In the genomic region with DNA sequence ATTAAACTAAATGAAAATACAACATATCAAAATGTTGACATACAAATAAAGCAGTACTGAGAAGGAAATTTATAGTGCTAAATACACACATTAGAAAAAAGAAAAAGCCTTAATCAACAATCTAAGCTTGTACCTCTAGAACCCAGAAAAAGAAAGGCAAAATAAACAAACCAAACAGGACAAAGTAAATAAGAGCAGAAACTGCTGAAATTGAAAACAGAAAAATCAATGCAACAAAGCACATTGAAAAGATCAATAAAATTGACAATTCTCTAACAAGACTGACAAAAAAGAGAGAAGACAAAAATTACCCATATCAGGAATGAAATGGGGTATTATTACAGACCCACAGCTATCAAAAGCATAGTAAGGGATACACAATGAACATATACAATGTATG, we compare ENCODE assay signal across 22 cellular contexts. TPM values are rescaled to one million over a fixed set of nuclear protein-coding genes. Genes with fewer than 3 reads are reported as not detected.
DNase-seq lines count a peak whose midpoint lies in the region; ATAC-seq and TF ChIP-seq lines count a peak whose summit lies in the region.
"Had no signal": no experiment of that assay in that cellular context is flagged by ENCODE, and none has a peak within 500 bp of the region (broad histone marks: within the 10 kb centered on the region; RNA-seq: fewer than 3 reads in every experiment).

No MANE protein-coding gene starts in this region.

- H3K36me3 ChIP-seq in GM23338 (ENCODE audit: insufficient read depth), result peaks cover 6% of the 10 kb centered on the region; the same call in 1 of the 2 replicates

- H3F3A ChIP-seq in GM23338 (replicated peaks; ENCODE audit: low read depth), result no peaks in the 10 kb centered on the region

- intact Hi-C loops in activated CD8-positive, alpha-beta T cell treated with anti-CD3 and anti-CD28 coated beads for 36 hours (cut with micrococcal nuclease), result no loop called here

- CTCF ChIA-PET in activated CD8-positive, alpha-beta T cell treated with anti-CD3 and anti-CD28 coated beads for 36 hours (lab: Charles Lee), result interaction anchor here (1.5 kb wide), 1 partner anchor 35 kb away, joined by 5 read pairs; no protein-coding TSS in a partner anchor
- CTCF ChIA-PET in activated CD8-positive, alpha-beta T cell treated with anti-CD3 and anti-CD28 coated beads, Interleukin-2, amount 10 ng/mL, durations not matched to agents 7 days and 5 days (lab: Charles Lee), result interaction anchor here (1.1 to 1.6 kb wide), 2 partner anchors 35 to 38 kb away, joined by 3 to 6 read pairs; a partner anchor contains a TSS

- H3K9me3 Mint-ChIP-seq in activated CD8-positive, alpha-beta T cell treated with anti-CD3 and anti-CD28 coated beads for 36 hours, result no peaks in the 10 kb centered on the region
- H3K9me3 Mint-ChIP-seq in activated CD8-positive, alpha-beta T cell treated with anti-CD3 and anti-CD28 coated beads, Interleukin-2, amount 10 ng/mL, durations not matched to agents 7 days and 5 days (ENCODE audit: insufficient read depth), result no peaks in the 10 kb centered on the region
- no peaks in the 10 kb centered on the region for H3K9me3 Mint-ChIP-seq in GM23338
- no peaks in the 10 kb centered on the region for H3K9me3 Mint-ChIP-seq in activated naive CD8-positive, alpha-beta T cell treated with anti-CD3 and anti-CD28 coated beads for 36 hours
- H3K9me3 Mint-ChIP-seq in natural killer cell treated with Interleukin-12 subunit alpha and Interleukin-12 subunit beta and Interleukin-15 and Interleukin-18, amount 100 ng/mL, for 72 hours, result no peaks in the 10 kb centered on the region

- H3K27ac ChIP-seq in GM23338 (ENCODE audit: low read depth), result no peak overlapping the region
- H3K27ac ChIP-seq: C4-2B, dorsolateral prefrontal cortex, hepatocyte had no signal

- no peak overlapping the region for H3K4me2 ChIP-seq in GM23338
- H3K4me2 ChIP-seq: hepatocyte had no signal

- H3K27ac Mint-ChIP-seq in activated CD8-positive, alpha-beta T cell treated with anti-CD3 and anti-CD28 coated beads for 36 hours, result peak overlapping the region; percentile 80
- no peak overlapping the region for H3K27ac Mint-ChIP-seq in activated CD8-positive, alpha-beta T cell treated with anti-CD3 and anti-CD28 coated beads, Interleukin-2, amount 10 ng/mL, durations not matched to agents 7 days and 5 days
- peak overlapping the region; percentile 3 for H3K27ac Mint-ChIP-seq in GM23338
- H3K27ac Mint-ChIP-seq in activated naive CD8-positive, alpha-beta T cell treated with anti-CD3 and anti-CD28 coated beads for 36 hours, result peak overlapping the region; percentile 91
- peak overlapping the region; percentile 50 to 82 for H3K27ac Mint-ChIP-seq in natural killer cell treated with Interleukin-12 subunit alpha and Interleukin-12 subunit beta and Interleukin-15 and Interleukin-18, amount 100 ng/mL, for 72 hours

- no peak overlapping the region for H2AFZ ChIP-seq in GM23338
- H2AFZ ChIP-seq: hepatocyte had no signal

- no peak for DNase-seq in activated CD8-positive, alpha-beta T cell treated with anti-CD3 and anti-CD28 coated beads for 36 hours
- no peak for DNase-seq in activated CD8-positive, alpha-beta T cell treated with anti-CD3 and anti-CD28 coated beads, Interleukin-2, amount 10 ng/mL, durations not matched to agents 7 days and 5 days
- DNase-seq in GM23338 (ENCODE audit: low spot score) (no peak), DMS 273 (lab: John Stamatoyannopoulos, UW; ENCODE audit: unreplicated experiment) (no peak)
- DNase-seq in activated naive CD8-positive, alpha-beta T cell treated with anti-CD3 and anti-CD28 coated beads for 36 hours, result no peak
- no peak for DNase-seq in natural killer cell treated with Interleukin-12 subunit alpha and Interleukin-12 subunit beta and Interleukin-15 and Interleukin-18, amount 100 ng/mL, for 72 hours (ENCODE audit: low spot score)
- no peak for DNase-seq in stimulated activated CD4-positive, alpha-beta T cell treated with anti-CD3 and anti-CD28 coated beads, Interleukin-12 subunit alpha, Interleukin-12 subunit beta, amount 100 ng/mL, for 4 hours
- DNase-seq: activated effector memory CD4-positive, alpha-beta T cell treated with Interleukin-2 at 50 U/mL for 16 hours; anterior cingulate cortex; caudate nucleus; dorsolateral prefrontal cortex; foreskin fibroblast; IMR-90; left ventricle myocardium superior; NCI-H1436 treated with DMSO at 0.1 percent for 48 hours; NCI-H526; stimulated activated CD4-positive, alpha-beta T cell treated with anti-CD3 and anti-CD28 coated beads, Interleukin-4, amount 100 ng/mL, for 4 hours had no signal

- POLR2A ChIA-PET in activated CD8-positive, alpha-beta T cell treated with anti-CD3 and anti-CD28 coated beads for 36 hours (lab: Charles Lee), result no interaction called here
- POLR2A ChIA-PET in activated CD8-positive, alpha-beta T cell treated with anti-CD3 and anti-CD28 coated beads, Interleukin-2, amount 10 ng/mL, durations not matched to agents 7 days and 5 days (lab: Charles Lee), result interaction anchor here (0.6 to 1.3 kb wide), 2 partner anchors 21 to 779 kb away, joined by 3 read pairs; a partner anchor contains a TSS

- TF ChIP-seq CTCF in activated CD8-positive, alpha-beta T cell treated with anti-CD3 and anti-CD28 coated beads for 36 hours (IDR thresholded peaks at IDR 0.05), result no peak
- TF ChIP-seq CTCF in GM23338 (conservative IDR thresholded peaks at IDR 0.05; ENCODE audit: low read depth in 2 of 2), result no peak

- peaks cover 66% of the 10 kb centered on the region for H3K36me3 Mint-ChIP-seq in activated CD8-positive, alpha-beta T cell treated with anti-CD3 and anti-CD28 coated beads for 36 hours (ENCODE audit: low read depth)
- H3K36me3 Mint-ChIP-seq in activated CD8-positive, alpha-beta T cell treated with anti-CD3 and anti-CD28 coated beads, Interleukin-2, amount 10 ng/mL, durations not matched to agents 7 days and 5 days (ENCODE audit: low read depth), result peaks cover 56% of the 10 kb centered on the region
- H3K36me3 Mint-ChIP-seq in GM23338 (ENCODE audit: low read depth), result peaks cover 43% of the 10 kb centered on the region
- peaks cover 75% of the 10 kb centered on the region for H3K36me3 Mint-ChIP-seq in activated naive CD8-positive, alpha-beta T cell treated with anti-CD3 and anti-CD28 coated beads for 36 hours
- H3K36me3 Mint-ChIP-seq in natural killer cell treated with Interleukin-12 subunit alpha and Interleukin-12 subunit beta and Interleukin-15 and Interleukin-18, amount 100 ng/mL, for 72 hours, result peaks cover 11% of the 10 kb centered on the region

- no peak overlapping the region for H3K4me3 Mint-ChIP-seq in activated CD8-positive, alpha-beta T cell treated with anti-CD3 and anti-CD28 coated beads for 36 hours
- no peak overlapping the region for H3K4me3 Mint-ChIP-seq in activated CD8-positive, alpha-beta T cell treated with anti-CD3 and anti-CD28 coated beads, Interleukin-2, amount 10 ng/mL, durations not matched to agents 7 days and 5 days
- no peak overlapping the region for H3K4me3 Mint-ChIP-seq in GM23338
- no peak overlapping the region for H3K4me3 Mint-ChIP-seq in activated naive CD8-positive, alpha-beta T cell treated with anti-CD3 and anti-CD28 coated beads for 36 hours
- H3K4me3 Mint-ChIP-seq in natural killer cell treated with Interleukin-12 subunit alpha and Interleukin-12 subunit beta and Interleukin-15 and Interleukin-18, amount 100 ng/mL, for 72 hours, result no peak overlapping the region

- peaks cover 30% of the 10 kb centered on the region for H4K20me1 ChIP-seq in GM23338 (replicated peaks; ENCODE audit: insufficient read depth)

- H3K9me2 ChIP-seq in GM23338 (ENCODE audit: insufficient read depth), result no peaks in the 10 kb centered on the region

- no peak overlapping the region for H3K4me3 ChIP-seq in GM23338
- H3K4me3 ChIP-seq: dorsolateral prefrontal cortex, GM12878, hepatocyte had no signal

- no peaks in the 10 kb centered on the region for H3K4me1 ChIP-seq in GM23338 (ENCODE audit: insufficient read depth)

- H3K27me3 ChIP-seq in GM23338 (ENCODE audit: insufficient read depth), result no peaks in the 10 kb centered on the region
- H3K27me3 ChIP-seq: dorsolateral prefrontal cortex, hepatocyte had no signal

- no peaks in the 10 kb centered on the region for H3K27me3 Mint-ChIP-seq in activated CD8-positive, alpha-beta T cell treated with anti-CD3 and anti-CD28 coated beads for 36 hours
- no peaks in the 10 kb centered on the region for H3K27me3 Mint-ChIP-seq in activated CD8-positive, alpha-beta T cell treated with anti-CD3 and anti-CD28 coated beads, Interleukin-2, amount 10 ng/mL, durations not matched to agents 7 days and 5 days (ENCODE audit: low read depth)
- H3K27me3 Mint-ChIP-seq in GM23338 (ENCODE audit: insufficient read depth, low read depth, poor library complexity), result no peaks in the 10 kb centered on the region
- no peaks in the 10 kb centered on the region for H3K27me3 Mint-ChIP-seq in activated naive CD8-positive, alpha-beta T cell treated with anti-CD3 and anti-CD28 coated beads for 36 hours
- no peaks in the 10 kb centered on the region for H3K27me3 Mint-ChIP-seq in natural killer cell treated with Interleukin-12 subunit alpha and Interleukin-12 subunit beta and Interleukin-15 and Interleukin-18, amount 100 ng/mL, for 72 hours

- H3K4me1 Mint-ChIP-seq in activated CD8-positive, alpha-beta T cell treated with anti-CD3 and anti-CD28 coated beads for 36 hours (ENCODE audit: low read depth), result peaks cover 52% of the 10 kb centered on the region
- peaks cover 45% of the 10 kb centered on the region for H3K4me1 Mint-ChIP-seq in activated CD8-positive, alpha-beta T cell treated with anti-CD3 and anti-CD28 coated beads, Interleukin-2, amount 10 ng/mL, durations not matched to agents 7 days and 5 days (ENCODE audit: low read depth)
- peaks cover 16% of the 10 kb centered on the region for H3K4me1 Mint-ChIP-seq in GM23338
- H3K4me1 Mint-ChIP-seq in activated naive CD8-positive, alpha-beta T cell treated with anti-CD3 and anti-CD28 coated beads for 36 hours, result peaks cover 53% of the 10 kb centered on the region
- peaks cover 32 to 50% of the 10 kb centered on the region in 2 donors for H3K4me1 Mint-ChIP-seq in natural killer cell treated with Interleukin-12 subunit alpha and Interleukin-12 subunit beta and Interleukin-15 and Interleukin-18, amount 100 ng/mL, for 72 hours (ENCODE audit: low read depth in 2 of 2)

- no peak for ATAC-seq in activated CD8-positive, alpha-beta T cell treated with anti-CD3 and anti-CD28 coated beads for 36 hours
- ATAC-seq in activated CD8-positive, alpha-beta T cell treated with anti-CD3 and anti-CD28 coated beads, Interleukin-2, amount 10 ng/mL, durations not matched to agents 7 days and 5 days, result no peak
- ATAC-seq in GM23338 (no peak), GM18858 (IDR thresholded peaks at IDR 0.05; ENCODE audit: unreplicated experiment) (no peak)
- ATAC-seq in natural killer cell treated with Interleukin-12 subunit alpha and Interleukin-12 subunit beta and Interleukin-15 and Interleukin-18, amount 100 ng/mL, for 72 hours, result no peak
- ATAC-seq: left ventricle myocardium superior, Right ventricle myocardium inferior had no signal

- peaks cover 91% of the 10 kb centered on the region for H3K79me2 ChIP-seq in GM23338 (replicated peaks; ENCODE audit: insufficient read depth)

RNA-seq across cellular contexts. Expression of a gene that starts 21.0 kb away (rescaled TPM):
- total RNA-seq in activated CD8-positive, alpha-beta T cell treated with anti-CD3 and anti-CD28 coated beads for 36 hours, result 10 to 100 TPM; 83.4 to 90.6 TPM
- total RNA-seq in activated CD8-positive, alpha-beta T cell treated with anti-CD3 and anti-CD28 coated beads, Interleukin-2, amount 10 ng/mL, durations not matched to agents 7 days and 5 days, result 10 to 100 TPM; 31.3 to 34.0 TPM
- 175 and 189 TPM in 2 replicates for total RNA-seq in GM23338 (2014; rRNA removed; shearing (Covaris generic))
- 121 and 136 TPM in 2 replicates for polyA plus RNA-seq in GM23338 (2016; fragmentation: Nextera tagmentation; extraction: Ambion mirVana)
- total RNA-seq in activated naive CD8-positive, alpha-beta T cell treated with anti-CD3 and anti-CD28 coated beads for 36 hours, result 100 to 1,000 TPM; 107 to 110 TPM
- 10 to 100 TPM; 36.2 to 78.4 TPM for total RNA-seq in natural killer cell treated with Interleukin-12 subunit alpha and Interleukin-12 subunit beta and Interleukin-15 and Interleukin-18, amount 100 ng/mL, for 72 hours

RNA-seq across cellular contexts. Expression of a gene that starts 38.2 kb away (rescaled TPM):
- total RNA-seq in activated CD8-positive, alpha-beta T cell treated with anti-CD3 and anti-CD28 coated beads for 36 hours, result 1 to 10 TPM; 1.3 to 2.0 TPM
- total RNA-seq in activated CD8-positive, alpha-beta T cell treated with anti-CD3 and anti-CD28 coated beads, Interleukin-2, amount 10 ng/mL, durations not matched to agents 7 days and 5 days, result 1 to 10 TPM; 1.6 to 1.7 TPM
- 19.3 and 23.5 TPM in 2 replicates for total RNA-seq in GM23338 (2014; rRNA removed; shearing (Covaris generic))
- 22.5 and 23.3 TPM in 2 replicates for polyA plus RNA-seq in GM23338 (2016; fragmentation: Nextera tagmentation; extraction: Ambion mirVana)
- 1 to 10 TPM; 3.0 to 3.2 TPM for total RNA-seq in activated naive CD8-positive, alpha-beta T cell treated with anti-CD3 and anti-CD28 coated beads for 36 hours
- total RNA-seq in natural killer cell treated with Interleukin-12 subunit alpha and Interleukin-12 subunit beta and Interleukin-15 and Interleukin-18, amount 100 ng/mL, for 72 hours, result 1 to 10 TPM; 1.7 to 3.7 TPM
